In the genomic region with DNA sequence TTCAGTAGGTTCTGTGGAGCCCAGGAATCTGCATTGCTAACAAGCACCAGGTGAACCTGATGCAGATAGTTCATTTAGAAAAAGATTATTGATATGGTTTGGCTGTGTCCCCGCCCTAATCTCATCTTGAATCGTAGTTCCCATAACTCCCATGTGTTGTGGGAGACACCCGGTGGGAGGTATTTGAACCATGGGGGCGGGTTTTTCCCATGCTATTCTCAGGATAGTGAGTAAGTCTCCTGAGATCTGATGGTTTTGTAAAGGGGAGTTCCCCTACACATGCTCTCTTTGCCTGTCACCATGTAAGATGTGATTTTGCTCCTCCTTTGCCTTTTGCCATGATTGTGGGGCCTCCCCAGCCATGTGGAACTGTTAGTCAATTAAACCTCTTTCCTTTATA, we compare ENCODE assay signal across 16 cellular contexts.
DNase-seq lines count a peak whose midpoint lies in the region; ATAC-seq lines count a peak whose summit lies in the region.
"Had no signal": no experiment of that assay in that cellular context is flagged by ENCODE, and none has a peak within 500 bp of the region (broad histone marks: within the 10 kb centered on the region; RNA-seq: fewer than 3 reads in every experiment).

No MANE protein-coding gene starts in this region.

- no peak overlapping the region for H4K8ac ChIP-seq in trophoblast cell (ENCODE audit: low read depth, low read length)

- H2AFZ ChIP-seq in trophoblast cell (ENCODE audit: insufficient read depth, low read length, poor library complexity): no peak overlapping the region

- no peak overlapping the region for H2BK5ac ChIP-seq in trophoblast cell (ENCODE audit: low read depth, low read length, poor library complexity)

- H3K14ac ChIP-seq in trophoblast cell (ENCODE audit: low read length): no peak overlapping the region

- H3K4me1 ChIP-seq in trophoblast cell (ENCODE audit: control insufficient read depth in 1 of 2, insufficient read depth in 2 of 2, low read length in 2 of 2): no peaks in the 10 kb centered on the region
- H3K4me1 ChIP-seq: Peyer's patch had no signal

- no peak overlapping the region for H3K23ac ChIP-seq in trophoblast cell (ENCODE audit: low read length)

- DNase-seq in ELR (ENCODE audit: low read depth) (peak; percentile 3), trophoblast cell (peak; percentile 19 to 37), NCI-H345 treated with DMSO at 0.1 percent for 48 hours (lab: John Stamatoyannopoulos, UW; ENCODE audit: unreplicated experiment) (no peak)
- DNase-seq: BE2C, DND-41, mammary epithelial cell, NCI-H1105 treated with DMSO at 0.1 percent for 48 hours, Peyer's patch, small intestine, T-helper 17 cell had no signal

- H3K79me2 ChIP-seq in trophoblast cell (ENCODE audit: control insufficient read depth, insufficient read depth, low read length, poor library complexity): no peaks in the 10 kb centered on the region

- H3K9me3 ChIP-seq in trophoblast cell (ENCODE audit: insufficient read depth, low read depth, low read length): no peaks in the 10 kb centered on the region
- H3K9me3 ChIP-seq: BE2C, neutrophil, Peyer's patch had no signal

- no peak overlapping the region for H3K27ac ChIP-seq in trophoblast cell (ENCODE audit: low read depth, low read length)
- H3K27ac ChIP-seq: neutrophil, Peyer's patch had no signal

- no CpG with 5 or more reads among the region's 4 CpGs for WGBS in trophoblast cell (ENCODE audit: extremely low coverage, insufficient coverage, insufficient read length)

- H4K12ac ChIP-seq in trophoblast cell (ENCODE audit: low read depth, low read length): no peak overlapping the region

- no peak overlapping the region for H3K9ac ChIP-seq in trophoblast cell (ENCODE audit: low read length)

- H3K18ac ChIP-seq in trophoblast cell (ENCODE audit: low read length): no peak overlapping the region

- H3K4me3 ChIP-seq in trophoblast cell (ENCODE audit: low read depth, low read length): no peak overlapping the region
- H3K4me3 ChIP-seq: Peyer's patch had no signal

- no peak overlapping the region for H2BK120ac ChIP-seq in trophoblast cell (ENCODE audit: insufficient read depth, low read length, poor library complexity)

- H3K36me3 ChIP-seq in trophoblast cell (ENCODE audit: control insufficient read depth in 1 of 2, insufficient read depth in 2 of 2, low read length in 2 of 2): no peaks in the 10 kb centered on the region
- H3K36me3 ChIP-seq: BE2C, neutrophil, Peyer's patch had no signal

- ATAC-seq in GM19438 (IDR thresholded peaks at IDR 0.05; ENCODE audit: low read depth, unreplicated experiment) (peak; percentile 28), HG03354 (IDR thresholded peaks at IDR 0.05; ENCODE audit: poor library complexity, severe bottlenecking, unreplicated experiment) (peak; percentile 38), HG03280 (IDR thresholded peaks at IDR 0.05; ENCODE audit: unreplicated experiment) (no peak), HG03432 (IDR thresholded peaks at IDR 0.05; ENCODE audit: unreplicated experiment) (no peak), GM19397 (IDR thresholded peaks at IDR 0.05; ENCODE audit: unreplicated experiment) (no peak)
- ATAC-seq: T-helper 17 cell had no signal

- no peak overlapping the region for H2BK12ac ChIP-seq in trophoblast cell (ENCODE audit: low read length)

- H3K27me3 ChIP-seq in trophoblast cell (ENCODE audit: insufficient read depth, low read length): no peaks in the 10 kb centered on the region
- H3K27me3 ChIP-seq: BE2C, neutrophil, Peyer's patch had no signal

- no peak overlapping the region for H2AK5ac ChIP-seq in trophoblast cell (ENCODE audit: low read length)

- H4K91ac ChIP-seq in trophoblast cell (ENCODE audit: low read depth, low read length): no peak overlapping the region

- no peak overlapping the region for H3K4ac ChIP-seq in trophoblast cell (ENCODE audit: low read depth, low read length)

- H3K4me2 ChIP-seq in trophoblast cell (ENCODE audit: low read length): no peak overlapping the region

- no peaks in the 10 kb centered on the region for H3K79me1 ChIP-seq in trophoblast cell (ENCODE audit: low read length)

Comparison
In these comparisons a context has a peak if more than half of its experiments do, and no peak if none do; other contexts are left out.
1. ATAC-seq: peak in GM19438 (single experiment) and HG03354 (single experiment); none in HG03280 (single experiment), HG03432 (single experiment) and GM19397 (single experiment).